In genomic region chr12:49018282-49019119, GRCh38 we compare ENCODE assay signal across 8 cellular contexts. TPM values are rescaled to one million over a fixed set of nuclear protein-coding genes. Genes with fewer than 3 reads are reported as not detected.
DNase-seq lines count a peak whose midpoint lies in the region; ATAC-seq, FAIRE-seq and TF ChIP-seq lines count a peak whose summit lies in the region.

Gene PRKAG1, minus strand, starts transcription at chr12:49018776. Its CDS starts 36 bp downstream, at chr12:49018740.

- peaks cover 3% of the 10 kb centered on the region for H3K4me1 ChIP-seq in keratinocyte (ENCODE audit: control insufficient read depth, extremely low read depth, insufficient read depth, low read length)

- peaks cover 33% of the 10 kb centered on the region for H3K79me2 ChIP-seq in keratinocyte (ENCODE audit: control insufficient read depth, insufficient read depth, low read length)

- DNase-seq in Ammon's horn (ENCODE audit: low spot score), result peak; percentile 98
- peak; percentile 87 for DNase-seq in NCI-H446 treated with DMSO at 0.1 percent for 48 hours (lab: John Stamatoyannopoulos, UW)
- DNase-seq in cerebellar cortex (ENCODE audit: low spot score), result peak; percentile 97
- DNase-seq in keratinocyte (ENCODE audit: low read depth, low spot score), result peak; percentile 86
- DNase-seq in stimulated activated CD4-positive, alpha-beta T cell treated with anti-CD3 and anti-CD28 coated beads, Interleukin-15, amount 100 ng/mL, for 1 hour (ENCODE audit: low read depth in 1 of 2, low spot score in 1 of 2), result peak; percentile 90 to 93

- peaks cover 7 to 14% of the 10 kb centered on the region in 2 experiments for H3K36me3 ChIP-seq in keratinocyte (ENCODE audit: control insufficient read depth in 2 of 2, extremely low read depth in 1 of 2, insufficient read depth in 2 of 2, low read length in 2 of 2)

- no peak for FAIRE-seq in keratinocyte (lab: Jason Lieb, UNC)

- TF ChIP-seq CTCF in keratinocyte (optimal IDR thresholded peaks at IDR 0.05 in 1 of 3, IDR thresholded peaks at IDR 0.05 in 1 of 3, conservative IDR thresholded peaks at IDR 0.05 in 1 of 3; ENCODE audit: extremely low read depth in 1 of 3, insufficient read depth in 2 of 3, low read length in 3 of 3), result peak; percentile 35 to 72 (median 58)

- H4K20me1 ChIP-seq in keratinocyte (ENCODE audit: control insufficient read depth, extremely low read depth, insufficient read depth, low read length), result no peaks in the 10 kb centered on the region

- H3K27me3 ChIP-seq in keratinocyte (ENCODE audit: control insufficient read depth, extremely low read depth, insufficient read depth, low read length), result no peaks in the 10 kb centered on the region

- peak within 1 kb of the TSS; percentile 81 to 92 (median 81) for H3K4me3 ChIP-seq in keratinocyte (ENCODE audit: control insufficient read depth in 2 of 3, extremely low read depth in 1 of 3, insufficient read depth in 2 of 3, low read depth in 1 of 3, low read length in 3 of 3)

- H2AFZ ChIP-seq in keratinocyte (ENCODE audit: control insufficient read depth, low read length), result peak within 1 kb of the TSS; percentile 90

- H3K9me3 ChIP-seq in keratinocyte (ENCODE audit: control insufficient read depth, low read depth, low read length), result no peaks in the 10 kb centered on the region

- dilution Hi-C loops in keratinocyte (cut with MboI; ENCODE audit: extremely low pct_ligation_motif_present, low sequenced_read_pairs), result no loop called here

- ATAC-seq in GM19043 (IDR thresholded peaks at IDR 0.05; ENCODE audit: low read depth, unreplicated experiment) (peak; percentile 88), HG03378 (IDR thresholded peaks at IDR 0.05; ENCODE audit: unreplicated experiment) (peak; percentile 76)
- ATAC-seq in activated CD4-positive, CD25-positive, alpha-beta regulatory T cell treated with anti-CD3 and anti-CD28 coated beads, Interleukin-2, amount 50 U/mL, for 24 hours, result peak; percentile 94 to 95

- peak within 1 kb of the TSS; percentile 96 for H3K9ac ChIP-seq in keratinocyte (ENCODE audit: control insufficient read depth, extremely low read depth, insufficient read depth, low read length)

- no peaks in the 10 kb centered on the region for H3K9me1 ChIP-seq in keratinocyte (ENCODE audit: control insufficient read depth, extremely low read depth, insufficient read depth, low read length)

- H3K27ac ChIP-seq in keratinocyte (ENCODE audit: control insufficient read depth, insufficient read depth, low read length), result peak within 1 kb of the TSS; percentile 93

- H3K4me2 ChIP-seq in keratinocyte (ENCODE audit: control insufficient read depth, extremely low read depth, insufficient read depth, low read depth, low read length), result peak within 1 kb of the TSS; percentile 99

RNA-seq across cellular contexts. Expression of gene PRKAG1, which starts in this region (rescaled TPM):
- polyA plus RNA-seq in keratinocyte, result 105 to 125 TPM (median 123 TPM) in 3 replicates
- polyA plus RNA-seq in keratinocyte (2011; ENCODE audit: low read depth), result 20.0 TPM
- 88.8 and 167 TPM in 2 replicates for polyA plus RNA-seq in keratinocyte (2011; cell fraction: cytosol; rRNA removed)
- 91.6 and 94.3 TPM in 2 replicates for polyA plus RNA-seq in keratinocyte (2011; cell fraction: nucleus; rRNA removed)
- 66.5 and 73.0 TPM in 2 replicates for polyA plus RNA-seq in keratinocyte (2012; ENCODE audit: low replicate concordance)
- polyA minus RNA-seq in keratinocyte, result 30.5 to 67.9 TPM (median 65.9 TPM) in 3 replicates
- polyA minus RNA-seq in keratinocyte (2011; cell fraction: cytosol; rRNA and poly(A)+ RNA removed), result 27.0 TPM
- polyA minus RNA-seq in keratinocyte (2011; cell fraction: nucleus; rRNA and poly(A)+ RNA removed), result 20.6 and 31.8 TPM in 2 replicates

Comparison
In these comparisons a context has a peak if more than half of its experiments do, and no peak if none do; other contexts are left out.
1. Peak in every context shown above with its lines: DNase-seq, ATAC-seq, H3K4me3 ChIP-seq and H3K27ac ChIP-seq.